ENCODE assay signal across 26 cellular contexts in genomic region chr14:75390183-75390582, GRCh38. TPM values are rescaled to one million over a fixed set of nuclear protein-coding genes. Genes with fewer than 3 reads are reported as not detected.
"Had no signal": no experiment of that assay in that cellular context is flagged by ENCODE, and none has a peak within 500 bp of the region (broad histone marks: within the 10 kb centered on the region; RNA-seq: fewer than 3 reads in every experiment).

No MANE protein-coding gene starts in this region.

- ATAC-seq: naive thymus-derived CD4-positive, alpha-beta T cell; natural killer cell; psoas muscle; right cardiac atrium; sciatic nerve; stimulated activated effector memory CD8-positive, alpha-beta T cell treated with anti-CD3 and anti-CD28 coated beads, Interleukin-12 subunit alpha, Interleukin-12 subunit beta, amount 100 ng/mL, for 72 hours; stimulated activated naive B cell treated with anti-CD40 and anti-IgM and Interleukin-4, amounts not matched to agents 10 μg/mL and 1 μg/mL and 100 μg/mL, for 72 hours had no signal

- H3K36me3 ChIP-seq: neural progenitor cell, ovary, stomach, thoracic aorta, thyroid gland, tibial nerve, upper lobe of left lung, vagina had no signal

- H3K27me3 ChIP-seq: neural progenitor cell, ovary, stomach, thyroid gland, tibial nerve, upper lobe of left lung, vagina had no signal

- H3K79me2 ChIP-seq: parathyroid adenoma had no signal

- DNase-seq: naive thymus-derived CD4-positive, alpha-beta T cell; natural killer cell; occipital lobe; ovary; posterior cingulate gyrus; psoas muscle; right cardiac atrium; stimulated activated CD4-positive, alpha-beta T cell treated with anti-CD3 and anti-CD28 coated beads, Interleukin-15, amount 100 ng/mL, for 24 hours; stimulated activated CD4-positive, alpha-beta T cell treated with anti-CD3 and anti-CD28 coated beads, Interleukin-2, amount 100 ng/mL, for 24 hours; stimulated activated CD4-positive, alpha-beta T cell treated with anti-CD3 and anti-CD28 coated beads, Interleukin-2, amount 100 ng/mL, for 48 hours; stimulated activated CD4-positive, alpha-beta T cell treated with anti-CD3 and anti-CD28 coated beads, Interleukin-4, amount 100 ng/mL, for 24 hours; stimulated activated naive B cell treated with anti-CD40 and anti-IgM and Interleukin-4, amounts not matched to agents 10 μg/mL and 1 μg/mL and 100 μg/mL, for 72 hours; stimulated activated naive CD4-positive, alpha-beta T cell treated with Interleukin-2 at 50 U/mL for 16 hours; stomach; thyroid gland; trophoblast cell; upper lobe of left lung had no signal

- H3K9me3 ChIP-seq: ovary, psoas muscle, stomach, thoracic aorta, thyroid gland, tibial nerve, upper lobe of left lung, vagina had no signal

- FAIRE-seq: urothelium cell line had no signal

- H3K4me2 ChIP-seq: neural progenitor cell had no signal

- H2AFZ ChIP-seq: neural progenitor cell, parathyroid adenoma had no signal

- H3K4me3 ChIP-seq: neural progenitor cell, ovary, psoas muscle, skin epidermis, stomach, thoracic aorta, thyroid gland, tibial nerve, upper lobe of left lung, vagina had no signal

- H3K9ac ChIP-seq: neural progenitor cell, parathyroid adenoma had no signal

- H3K27ac ChIP-seq: neural progenitor cell, ovary, parathyroid adenoma, psoas muscle, skin epidermis, stomach, thoracic aorta, thyroid gland, tibial nerve, upper lobe of left lung, vagina had no signal

- H3K4me1 ChIP-seq: psoas muscle, stomach, tibial nerve, upper lobe of left lung, vagina had no signal

RNA-seq across cellular contexts. Expression of gene JDP2, which starts 37.6 kb away (rescaled TPM):
- polyA plus RNA-seq: naive thymus-derived CD4-positive, alpha-beta T cell had no signal
